ENCODE assay signal across 27 cellular contexts in genomic region chr15:54722342-54722986, GRCh38.
"Had no signal": no experiment of that assay in that cellular context is flagged by ENCODE, and none has a peak within 500 bp of the region (broad histone marks: within the 10 kb centered on the region; RNA-seq: fewer than 3 reads in every experiment).

No MANE protein-coding gene starts in this region.

- ATAC-seq: activated CD8-positive, alpha-beta memory T cell treated with anti-CD3 and anti-CD28 coated beads, Interleukin-2, amount 10 ng/mL, durations not matched to agents 7 days and 5 days; Panc1; Right ventricle myocardium inferior; T-cell; WTC11 had no signal

- H3K27me3 Mint-ChIP-seq: activated CD8-positive, alpha-beta memory T cell treated with anti-CD3 and anti-CD28 coated beads, Interleukin-2, amount 10 ng/mL, durations not matched to agents 7 days and 5 days; activated naive CD4-positive, alpha-beta T cell treated with anti-CD3 and anti-CD28 coated beads, Interleukin-2, amount 50 U/mL, for 24 hours; activated T-cell treated with anti-CD3 and anti-CD28 coated beads, Interleukin-2, amount 50 U/mL, for 24 hours; T-cell had no signal

- H3K36me3 Mint-ChIP-seq: activated CD8-positive, alpha-beta memory T cell treated with anti-CD3 and anti-CD28 coated beads, Interleukin-2, amount 10 ng/mL, durations not matched to agents 7 days and 5 days; activated naive CD4-positive, alpha-beta T cell treated with anti-CD3 and anti-CD28 coated beads, Interleukin-2, amount 50 U/mL, for 24 hours; T-cell had no signal

- H3K4me3 Mint-ChIP-seq: activated CD8-positive, alpha-beta memory T cell treated with anti-CD3 and anti-CD28 coated beads, Interleukin-2, amount 10 ng/mL, durations not matched to agents 7 days and 5 days; activated naive CD4-positive, alpha-beta T cell treated with anti-CD3 and anti-CD28 coated beads, Interleukin-2, amount 50 U/mL, for 24 hours; activated T-cell treated with anti-CD3 and anti-CD28 coated beads, Interleukin-2, amount 50 U/mL, for 24 hours; activated T-helper 1 cell treated with anti-CD3 and anti-CD28 coated beads, Interleukin-12 subunit alpha, Interleukin-12 subunit beta, Interleukin-2, Interleukin-4 antibody, amounts not matched to agents 30 ng/mL and 10 ng/mL and 1 ng/mL, durations not matched to agents 14 hours and 24 hours and 36 hours; IgD-negative memory B cell; T-cell; WTC11 had no signal

- H3K27ac Mint-ChIP-seq: activated CD8-positive, alpha-beta memory T cell treated with anti-CD3 and anti-CD28 coated beads, Interleukin-2, amount 10 ng/mL, durations not matched to agents 7 days and 5 days; activated naive CD4-positive, alpha-beta T cell treated with anti-CD3 and anti-CD28 coated beads, Interleukin-2, amount 50 U/mL, for 24 hours; activated T-cell treated with anti-CD3 and anti-CD28 coated beads, Interleukin-2, amount 50 U/mL, for 24 hours; activated T-helper 1 cell treated with anti-CD3 and anti-CD28 coated beads, Interleukin-12 subunit alpha, Interleukin-12 subunit beta, Interleukin-2, Interleukin-4 antibody, amounts not matched to agents 30 ng/mL and 10 ng/mL and 1 ng/mL, durations not matched to agents 14 hours and 24 hours and 36 hours; IgD-negative memory B cell; T-cell; WTC11 had no signal

- DNase-seq: activated CD4-positive, alpha-beta T cell treated with anti-CD3 and anti-CD28 coated beads for 48 hours; activated CD4-positive, alpha-beta T cell treated with anti-CD3 and anti-CD28 coated beads, Interleukin-2, amount 50 U/mL, for 48 hours; activated CD4-positive, CD25-positive, alpha-beta regulatory T cell treated with anti-CD3 and anti-CD28 coated beads, Interleukin-2, amount 50 U/mL, for 72 hours; activated CD8-positive, alpha-beta memory T cell treated with anti-CD3 and anti-CD28 coated beads, Interleukin-2, amount 10 ng/mL, durations not matched to agents 7 days and 5 days; activated effector memory CD4-positive, alpha-beta T cell treated with Interleukin-2 at 50 U/mL for 16 hours; activated naive CD4-positive, alpha-beta T cell; activated T-cell treated with anti-CD3 and anti-CD28 coated beads, Interleukin-2, amount 50 U/mL, for 24 hours; aorta; caudate nucleus; colonic mucosa; MG63; NCI-H1092 treated with DMSO at 0.1 percent for 48 hours; NCI-H1436; NCI-H1694 treated with DMSO at 0.1 percent for 48 hours; NCI-H2029 treated with DMSO at 0.1 percent for 48 hours; NCI-H345; NCI-H510A treated with DMSO at 0.1 percent for 48 hours; RPMI8226; T-cell; T-helper 2 cell; T1000 had no signal

- H3K4me1 Mint-ChIP-seq: activated CD8-positive, alpha-beta memory T cell treated with anti-CD3 and anti-CD28 coated beads, Interleukin-2, amount 10 ng/mL, durations not matched to agents 7 days and 5 days; activated naive CD4-positive, alpha-beta T cell treated with anti-CD3 and anti-CD28 coated beads, Interleukin-2, amount 50 U/mL, for 24 hours; IgD-negative memory B cell; T-cell; WTC11 had no signal
